In genomic region chr9:121906074-121906520, GRCh38 we compare ENCODE assay signal across 19 cellular contexts.
DNase-seq lines count a peak whose midpoint lies in the region; ATAC-seq and TF ChIP-seq lines count a peak whose summit lies in the region.
"Had no signal": no experiment of that assay in that cellular context is flagged by ENCODE, and none has a peak within 500 bp of the region (broad histone marks: within the 10 kb centered on the region; RNA-seq: fewer than 3 reads in every experiment).

No MANE protein-coding gene starts in this region.

- ATAC-seq in SK-N-SH treated with all-trans-retinoic acid at 6 μM for 48 hours (peak; percentile 31), HG02588 (IDR thresholded peaks at IDR 0.05; ENCODE audit: unreplicated experiment) (no peak)
- ATAC-seq: activated T-cell treated with anti-CD3 and anti-CD28 coated beads, Interleukin-2, amount 50 U/mL, for 72 hours had no signal

- H3K9ac ChIP-seq in skeletal muscle tissue (ENCODE audit: low read depth in 1 of 3, low read length in 3 of 3), result no peak overlapping the region
- H3K9ac ChIP-seq: BLaER1 had no signal

- peak; percentile 93 for DNase-seq in EH (ENCODE audit: low read depth)
- peak; percentile 82 for DNase-seq in fibroblast of peridontal ligament (ENCODE audit: extremely low read depth)
- no peak for DNase-seq in SKM-1 (lab: John Stamatoyannopoulos, UW; ENCODE audit: unreplicated experiment)
- no peak for DNase-seq in HuH-7 (ENCODE audit: low spot score)
- DNase-seq: activated CD4-positive, alpha-beta memory T cell treated with anti-CD3 and anti-CD28 coated beads for 36 hours; activated naive CD8-positive, alpha-beta T cell treated with anti-CD3 and anti-CD28 coated beads, Interleukin-2, amount 10 ng/mL, durations not matched to agents 7 days and 5 days; activated T-cell treated with anti-CD3 and anti-CD28 coated beads, Interleukin-2, amount 50 U/mL, for 72 hours; effector CD8-positive, alpha-beta T cell; KBM-7; left ventricle myocardium inferior; NCI-H1105; NCI-H748 treated with DMSO at 0.1 percent for 48 hours; occipital lobe; stimulated activated CD4-positive, alpha-beta T cell treated with anti-CD3 and anti-CD28 coated beads, Interleukin-4, amount 100 ng/mL, for 1 hour had no signal

- no peaks in the 10 kb centered on the region for H3K27me3 ChIP-seq in skeletal muscle tissue (ENCODE audit: control insufficient read depth in 3 of 3, insufficient read depth in 3 of 3, low read length in 3 of 3)
- H3K27me3 ChIP-seq: BLaER1 had no signal

- H3K4me1 ChIP-seq in skeletal muscle tissue (ENCODE audit: control insufficient read depth in 3 of 3, insufficient read depth in 3 of 3, low read length in 3 of 3), result peaks cover 9 to 15% (median 11%) of the 10 kb centered on the region in 3 donors
- H3K4me1 ChIP-seq: HAP-1, left ventricle myocardium inferior had no signal

- H3K36me3 ChIP-seq in skeletal muscle tissue (ENCODE audit: control insufficient read depth in 3 of 3, insufficient read depth in 3 of 3, low read length in 3 of 3), result no peaks in the 10 kb centered on the region
- H3K36me3 ChIP-seq: BLaER1, HAP-1, left ventricle myocardium inferior had no signal

- H3K27ac ChIP-seq in skeletal muscle tissue (ENCODE audit: low read depth, low read length), result peak overlapping the region; percentile 9
- H3K27ac ChIP-seq: BLaER1, left ventricle myocardium inferior had no signal

- H3K9me3 ChIP-seq in skeletal muscle tissue (ENCODE audit: control insufficient read depth in 3 of 3, low read length in 3 of 3), result no peaks in the 10 kb centered on the region
- H3K9me3 ChIP-seq: BLaER1, HAP-1, left ventricle myocardium inferior had no signal

- no peak overlapping the region for H3K4me3 ChIP-seq in skeletal muscle tissue (ENCODE audit: low read length in 3 of 3)
- H3K4me3 ChIP-seq: BLaER1, HAP-1, left ventricle myocardium inferior had no signal

TF ChIP-seq in SK-N-SH treated with all-trans-retinoic acid at 6 μM for 48 hours, 23 proteins besides CTCF, POLR2A, EP300 and RAD21:
- TF ChIP-seq ZNF8 (CRISPR knock-in tag; IDR thresholded peaks at IDR 0.05) (no peak), ZFP3 (CRISPR knock-in tag; IDR thresholded peaks at IDR 0.05) (no peak), BACH2 (CRISPR knock-in tag; IDR thresholded peaks at IDR 0.05; ENCODE audit: borderline replicate concordance) (no peak), CSRNP3 (CRISPR knock-in tag; IDR thresholded peaks at IDR 0.05) (no peak), RARB (CRISPR knock-in tag; IDR thresholded peaks at IDR 0.05) (no peak), ISL1 (CRISPR knock-in tag; IDR thresholded peaks at IDR 0.05) (peak; percentile 53), TCF4 (CRISPR knock-in tag; IDR thresholded peaks at IDR 0.05; ENCODE audit: borderline replicate concordance) (no peak), TOX (CRISPR knock-in tag; IDR thresholded peaks at IDR 0.05; ENCODE audit: borderline replicate concordance) (no peak), ZC3H10 (CRISPR knock-in tag; IDR thresholded peaks at IDR 0.05) (0 out of 2 replicates have a peak, but pooled peaks have one; percentile 54), PPARA (CRISPR knock-in tag; IDR thresholded peaks at IDR 0.05; ENCODE audit: borderline replicate concordance) (no peak), CREB5 (CRISPR knock-in tag; IDR thresholded peaks at IDR 0.05; ENCODE audit: low read depth) (no peak), ZFP30 (CRISPR knock-in tag; IDR thresholded peaks at IDR 0.05) (no peak), ZNF565 (CRISPR knock-in tag; conservative IDR thresholded peaks at IDR 0.05; ENCODE audit: low read depth) (no peak), GLIS3 (CRISPR knock-in tag; IDR thresholded peaks at IDR 0.05) (no peak), SNAI2 (CRISPR knock-in tag; IDR thresholded peaks at IDR 0.05) (no peak)

Comparison
In these comparisons a context has a peak if more than half of its experiments do, and no peak if none do; other contexts are left out.
1. DNase-seq: peak in EH (single experiment) and fibroblast of peridontal ligament (single experiment); none in SKM-1 (single experiment) and HuH-7 (single experiment).